ENCODE assay signal across 15 cellular contexts in the genomic region with DNA sequence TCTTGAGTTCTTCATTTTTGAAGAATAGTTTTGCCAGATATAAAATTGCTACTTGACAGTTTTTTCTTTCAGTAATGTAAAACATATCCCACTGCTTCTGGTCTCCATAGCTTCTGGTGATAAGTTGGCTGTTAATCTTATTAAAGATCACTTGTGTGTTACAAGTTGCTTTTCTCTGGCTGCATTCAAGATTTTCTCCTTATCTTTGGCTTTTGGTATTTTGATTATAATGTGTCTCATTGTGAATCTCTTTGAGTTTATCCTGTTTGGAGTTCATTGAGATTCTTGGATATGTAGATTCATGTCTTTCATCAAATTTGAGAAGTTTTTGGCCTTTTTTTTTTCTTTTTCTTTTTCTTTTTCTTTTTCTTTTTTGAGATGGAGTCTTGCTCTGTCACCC. TPM values are rescaled to one million over a fixed set of nuclear protein-coding genes. Genes with fewer than 3 reads are reported as not detected.
DNase-seq lines count a peak whose midpoint lies in the region; ATAC-seq, FAIRE-seq and TF ChIP-seq lines count a peak whose summit lies in the region.
"Had no signal": no experiment of that assay in that cellular context is flagged by ENCODE, and none has a peak within 500 bp of the region (broad histone marks: within the 10 kb centered on the region; RNA-seq: fewer than 3 reads in every experiment).

No MANE protein-coding gene starts in this region.

- H3K4me2 ChIP-seq in HepG2 (ENCODE audit: low read depth, low read length), result no peak overlapping the region
- H3K4me2 ChIP-seq in K562 (ENCODE audit: insufficient read depth, low read length), result no peak overlapping the region

- BruUV-seq in HepG2 (replicated peaks; lab: Mats Ljungman, UMichigan) (no TSS peak), K562 (replicated peaks; lab: Mats Ljungman, UMichigan) (no TSS peak)

- H2AFZ ChIP-seq in HepG2 (ENCODE audit: low read length) (no peak overlapping the region), K562 (ENCODE audit: low read depth, low read length) (no peak overlapping the region)
- H2AFZ ChIP-seq: GM23248 had no signal

- no peak overlapping the region for H3K9ac ChIP-seq in HepG2 (ENCODE audit: insufficient read depth, low read depth, low read length)
- H3K9ac ChIP-seq in K562 (ENCODE audit: insufficient read depth in 1 of 2, low read depth in 2 of 2, low read length in 2 of 2), result no peak overlapping the region
- H3K9ac ChIP-seq: GM23248 had no signal

- no peaks in the 10 kb centered on the region for H3K36me3 ChIP-seq in HepG2 (replicated peaks in 1 of 2; ENCODE audit: control insufficient read depth in 1 of 2, insufficient read depth in 2 of 2, low read length in 2 of 2)
- no peaks in the 10 kb centered on the region for H3K36me3 ChIP-seq in right lobe of liver
- no peaks in the 10 kb centered on the region for H3K36me3 ChIP-seq in K562 (ENCODE audit: control insufficient read depth, insufficient read depth, low read length)

- no peak for TF ChIP-seq CTCF in HepG2 (CRISPR knock-in tag; IDR thresholded peaks at IDR 0.05)
- TF ChIP-seq CTCF in right lobe of liver (IDR thresholded peaks at IDR 0.05), result no peak
- TF ChIP-seq CTCF in K562 (IDR thresholded peaks at IDR 0.05 in 2 of 3, conservative IDR thresholded peaks at IDR 0.05 in 1 of 3; ENCODE audit: insufficient read depth in 2 of 3, low read depth in 1 of 3, low read length in 3 of 3), result no peak

- H3K9me3 ChIP-seq in HepG2 (ENCODE audit: low read length), result peaks cover 26% of the 10 kb centered on the region
- peaks cover 0 to 8% (median 1%) of the 10 kb centered on the region in 4 donors for H3K9me3 ChIP-seq in right lobe of liver
- peaks cover 4% of the 10 kb centered on the region; the same call in 1 of the 2 replicates for H3K9me3 ChIP-seq in K562 (replicated peaks; ENCODE audit: control insufficient read depth, insufficient read depth, low read depth, low read length)

- H3K27ac ChIP-seq in HepG2 (ENCODE audit: extremely low read length, insufficient read depth, low read length), result no peak overlapping the region
- H3K27ac ChIP-seq in right lobe of liver, result no peak overlapping the region
- H3K27ac ChIP-seq in K562 (ENCODE audit: extremely low read depth, low read depth, low read length), result no peak overlapping the region
- H3K27ac ChIP-seq: 22Rv1, GM23248 had no signal

- H3K4me1 ChIP-seq in HepG2 (ENCODE audit: insufficient read depth, low read length), result no peaks in the 10 kb centered on the region
- no peaks in the 10 kb centered on the region for H3K4me1 ChIP-seq in right lobe of liver
- no peaks in the 10 kb centered on the region for H3K4me1 ChIP-seq in K562 (replicated peaks in 1 of 2; ENCODE audit: control insufficient read depth in 2 of 2, insufficient read depth in 2 of 2, low read length in 2 of 2)

- H3K4me3 ChIP-seq in HepG2 (replicated peaks in 1 of 3; ENCODE audit: insufficient read depth in 1 of 3, low read depth in 2 of 3, low read length in 3 of 3) (no peak overlapping the region), right lobe of liver (no peak overlapping the region), K562 (no peak overlapping the region)
- H3K4me3 ChIP-seq: GM23248 had no signal

- in situ Hi-C loops in HepG2 (cut with HindIII; ENCODE audit: extremely low pct_ligation_motif_present, low pct_unique_long_range_greater_than_20kb), result no loop called here
- in situ Hi-C loops in K562 (cut with MboI), result no loop called here

- FAIRE-seq in HepG2 (lab: Jason Lieb, UNC) (no peak), K562 (lab: Jason Lieb, UNC) (no peak)
- FAIRE-seq: H54 had no signal

- H3K79me2 ChIP-seq in HepG2 (ENCODE audit: insufficient read depth, low read length), result no peaks in the 10 kb centered on the region
- H3K79me2 ChIP-seq in K562 (ENCODE audit: control insufficient read depth, insufficient read depth, low read length), result no peaks in the 10 kb centered on the region

- DNase-seq in DMS53 (lab: John Stamatoyannopoulos, UW), result peak; percentile 42
- no peak for DNase-seq in DMS53 treated with DMSO at 0.1 percent for 48 hours (lab: John Stamatoyannopoulos, UW; ENCODE audit: unreplicated experiment)
- no peak for DNase-seq in HepG2 (ENCODE audit: low spot score)
- DNase-seq in right lobe of liver, result no peak
- no peak for DNase-seq in K562 (ENCODE audit: extremely low read depth in 1 of 4, low spot score in 3 of 4)
- no peak for DNase-seq in activated CD4-positive, alpha-beta T cell treated with anti-CD3 and anti-CD28 coated beads, Interleukin-2, amount 50 U/mL, for 1 hour
- DNase-seq: CD8-positive, alpha-beta T cell; COR-L47; DMS153; GF-D8; GM23248 had no signal

- intact Hi-C loops in HepG2 (cut with micrococcal nuclease; ENCODE audit: unreplicated experiment), result no loop called here
- intact Hi-C loops in right lobe of liver (cut with DNase I), result no loop called here
- intact Hi-C loops in K562 (cut with micrococcal nuclease), result no loop called here

- TF ChIP-seq RAD21 in HepG2 (CRISPR knock-in tag; IDR thresholded peaks at IDR 0.05) (no peak), K562 (CRISPR knock-in tag; conservative IDR thresholded peaks at IDR 0.05 in 1 of 2, IDR thresholded peaks at IDR 0.05 in 1 of 2) (no peak)

- H3K27me3 ChIP-seq in HepG2 (ENCODE audit: control insufficient read depth in 1 of 2, insufficient read depth in 2 of 2, low read length in 2 of 2) (no peaks in the 10 kb centered on the region), right lobe of liver (no peaks in the 10 kb centered on the region), K562 (ENCODE audit: control insufficient read depth in 2 of 2, insufficient read depth in 2 of 2, low read length in 2 of 2) (no peaks in the 10 kb centered on the region)

- TF ChIP-seq POLR2A in HepG2 (IDR thresholded peaks at IDR 0.05; ENCODE audit: insufficient read depth in 1 of 2, low read depth in 2 of 2, low read length in 2 of 2) (no peak), right lobe of liver (IDR thresholded peaks at IDR 0.05) (no peak), K562 (conservative IDR thresholded peaks at IDR 0.05) (no peak)

- POLR2A ChIA-PET in HepG2 (lab: Yijun Ruan, JAX) (no interaction called here), K562 (lab: Yijun Ruan, JAX) (no interaction called here)

- ATAC-seq in HepG2 (no peak), right lobe of liver (no peak), K562 (no peak), GM19351 (IDR thresholded peaks at IDR 0.05; ENCODE audit: unreplicated experiment) (no peak), HG02852 (IDR thresholded peaks at IDR 0.05; ENCODE audit: unreplicated experiment) (no peak)
- ATAC-seq: CD8-positive, alpha-beta T cell had no signal

- CTCF ChIA-PET in HepG2 (lab: Yijun Ruan, JAX; ENCODE audit: low intra/inter-chr PET ratio, low total read pairs) (no interaction called here), K562 (lab: Yijun Ruan, JAX; ENCODE audit: low intra/inter-chr PET ratio) (no interaction called here)

- H3K9me1 ChIP-seq in K562 (ENCODE audit: control insufficient read depth, insufficient read depth, low read length), result no peaks in the 10 kb centered on the region

- H4K20me1 ChIP-seq in HepG2 (ENCODE audit: insufficient read depth, low read length) (no peaks in the 10 kb centered on the region), K562 (replicated peaks; ENCODE audit: control insufficient read depth, insufficient read depth, low read length) (no peaks in the 10 kb centered on the region)

- TF ChIP-seq EP300 in HepG2 (IDR thresholded peaks at IDR 0.05; ENCODE audit: low read depth in 2 of 2, low read length in 2 of 2) (no peak), HepG2 (CRISPR knock-in tag; IDR thresholded peaks at IDR 0.05; ENCODE audit: borderline replicate concordance) (no peak), K562 (IDR thresholded peaks at IDR 0.05; ENCODE audit: low read length) (no peak)

RNA-seq across cellular contexts. Expression of a gene that starts 20.2 kb away (rescaled TPM):
- 25.5 and 28.6 TPM in 2 replicates for total RNA-seq in HepG2 (2016; rRNA removed; fragmentation: Illumina TruSeq; extraction: Trizol)
- total RNA-seq in HepG2 (2016; cell fraction: cytosol; rRNA removed; fragmentation: Illumina TruSeq; extraction: Trizol; ENCODE audit: low read depth), result 2.3 TPM in 2 replicates
- total RNA-seq in HepG2 (2016; cell fraction: insoluble cytoplasmic fraction; rRNA removed; fragmentation: Illumina TruSeq; extraction: Trizol), result 23.8 and 24.2 TPM in 2 replicates
- 11.9 and 13.0 TPM in 2 replicates for total RNA-seq in HepG2 (2016; cell fraction: membrane; rRNA removed; fragmentation: Illumina TruSeq; extraction: Trizol)
- 17.1 and 18.2 TPM in 2 replicates for total RNA-seq in HepG2 (2016; cell fraction: nucleus; rRNA removed; fragmentation: Illumina TruSeq; extraction: Trizol)
- polyA plus RNA-seq in HepG2 (2011; rRNA removed), result 9.9 and 10.8 TPM in 2 replicates
- polyA plus RNA-seq in HepG2 (2011; cell fraction: cytosol; rRNA removed), result 8.0 and 8.3 TPM in 2 replicates
- 12.3 and 13.9 TPM in 2 replicates for polyA plus RNA-seq in HepG2 (2011; cell fraction: nucleus; rRNA removed)
- 15.1 and 15.4 TPM in 2 replicates for polyA plus RNA-seq in HepG2 (2012)
- 0.66 and 0.67 TPM in 2 replicates for polyA plus RNA-seq in HepG2 (2016; cell fraction: cytosol; fragmentation: Illumina TruSeq; extraction: Trizol; ENCODE audit: low read depth)
- polyA plus RNA-seq in HepG2 (2016; cell fraction: insoluble cytoplasmic fraction; fragmentation: Illumina TruSeq; extraction: Trizol; ENCODE audit: low read depth), result 17.6 and 18.3 TPM in 2 replicates
- 4.1 and 4.5 TPM in 2 replicates for polyA plus RNA-seq in HepG2 (2016; cell fraction: membrane; fragmentation: Illumina TruSeq; extraction: Trizol; ENCODE audit: low read depth)
- 21.2 and 21.4 TPM in 2 replicates for polyA plus RNA-seq in HepG2 (2016; cell fraction: nucleus; fragmentation: Illumina TruSeq; extraction: Trizol; ENCODE audit: insufficient read depth, low read depth)
- polyA minus RNA-seq in HepG2 (2011; rRNA and poly(A)+ RNA removed; ENCODE audit: low replicate concordance), result 36.7 and 42.7 TPM in 2 replicates
- polyA minus RNA-seq in HepG2 (2011; cell fraction: cytosol; rRNA and poly(A)+ RNA removed), result 14.4 and 15.4 TPM in 2 replicates
- 32.1 and 32.2 TPM in 2 replicates for polyA minus RNA-seq in HepG2 (2011; cell fraction: nucleus; rRNA and poly(A)+ RNA removed)
- 1 to 10 TPM; 4.4 to 9.9 (median 7.7) TPM for total RNA-seq in right lobe of liver
- total RNA-seq in K562 (2011; cell fraction: chromatin; rRNA removed; ENCODE audit: low replicate concordance), result 21.1 and 36.1 TPM in 2 replicates
- total RNA-seq in K562 (2011; cell fraction: nucleolus; rRNA removed), result 11.2 and 12.2 TPM in 2 replicates
- 18.3 and 23.2 TPM in 2 replicates for total RNA-seq in K562 (2011; cell fraction: nucleoplasm; rRNA removed)
- 14.8 and 16.0 TPM in 2 replicates for total RNA-seq in K562 (2014; rRNA removed)
- total RNA-seq in K562 (2014; rRNA removed; fragmentation: Illumina TruSeq; extraction: Trizol), result 16.0 and 17.6 TPM in 2 replicates
- 17.3 and 17.7 TPM in 2 replicates for total RNA-seq in K562 (2015; rRNA removed; fragmentation: Illumina TruSeq; extraction: Trizol)
- 22.9 and 24.3 TPM in 2 replicates for total RNA-seq in K562 (2021)
- polyA plus RNA-seq in K562 (2011; rRNA removed), result 11.8 and 18.6 TPM in 2 replicates
- 9.2 and 11.9 TPM in 2 replicates for polyA plus RNA-seq in K562 (2011; cell fraction: cytosol; rRNA removed)
- 10.0 and 14.9 TPM in 2 replicates for polyA plus RNA-seq in K562 (2011; cell fraction: nucleus; rRNA removed)
- 12.6 and 13.8 TPM in 2 replicates for polyA plus RNA-seq in K562 (2012)
- 17.8 and 19.7 TPM in 2 replicates for polyA plus RNA-seq in K562 (2014; fragmentation: Illumina TruSeq; extraction: Trizol)
- polyA plus RNA-seq in K562 (2014; fragmentation: Nextera tagmentation; extraction: Ambion mirVana), result 10 to 100 TPM in 1 of 2 experiments, 1 to 10 TPM in 1; 5.8 to 11.5 TPM
- 13.2 and 14.1 TPM in 2 replicates for polyA plus RNA-seq in K562 (2014; rRNA removed)
- polyA minus RNA-seq in K562 (2011; rRNA and poly(A)+ RNA removed), result 20.9 and 22.0 TPM in 2 replicates
- 13.3 and 14.4 TPM in 2 replicates for polyA minus RNA-seq in K562 (2011; cell fraction: cytosol; rRNA and poly(A)+ RNA removed)
- 8.2 and 12.1 TPM in 2 replicates for polyA minus RNA-seq in K562 (2011; cell fraction: nucleus; rRNA and poly(A)+ RNA removed)

RNA-seq across cellular contexts. Expression of a gene that starts 54.6 kb away (rescaled TPM):
- total RNA-seq in HepG2 (2016; rRNA removed; fragmentation: Illumina TruSeq; extraction: Trizol), result 42.2 and 42.4 TPM in 2 replicates
- total RNA-seq in HepG2 (2016; cell fraction: cytosol; rRNA removed; fragmentation: Illumina TruSeq; extraction: Trizol; ENCODE audit: low read depth), result 13.9 and 16.9 TPM in 2 replicates
- total RNA-seq in HepG2 (2016; cell fraction: insoluble cytoplasmic fraction; rRNA removed; fragmentation: Illumina TruSeq; extraction: Trizol), result 43.3 and 44.9 TPM in 2 replicates
- total RNA-seq in HepG2 (2016; cell fraction: membrane; rRNA removed; fragmentation: Illumina TruSeq; extraction: Trizol), result 22.2 and 22.8 TPM in 2 replicates
- 31.4 and 38.8 TPM in 2 replicates for total RNA-seq in HepG2 (2016; cell fraction: nucleus; rRNA removed; fragmentation: Illumina TruSeq; extraction: Trizol)
- 29.7 and 31.7 TPM in 2 replicates for polyA plus RNA-seq in HepG2 (2011; rRNA removed)
- polyA plus RNA-seq in HepG2 (2011; cell fraction: cytosol; rRNA removed), result 22.0 and 22.4 TPM in 2 replicates
- 40.3 and 51.2 TPM in 2 replicates for polyA plus RNA-seq in HepG2 (2011; cell fraction: nucleus; rRNA removed)
- 21.5 and 24.8 TPM in 2 replicates for polyA plus RNA-seq in HepG2 (2012)
- 13.2 and 15.2 TPM in 2 replicates for polyA plus RNA-seq in HepG2 (2016; cell fraction: cytosol; fragmentation: Illumina TruSeq; extraction: Trizol; ENCODE audit: low read depth)
- 42.0 and 44.0 TPM in 2 replicates for polyA plus RNA-seq in HepG2 (2016; cell fraction: insoluble cytoplasmic fraction; fragmentation: Illumina TruSeq; extraction: Trizol; ENCODE audit: low read depth)
- polyA plus RNA-seq in HepG2 (2016; cell fraction: membrane; fragmentation: Illumina TruSeq; extraction: Trizol; ENCODE audit: low read depth), result 18.4 and 18.9 TPM in 2 replicates
- 40.6 and 48.1 TPM in 2 replicates for polyA plus RNA-seq in HepG2 (2016; cell fraction: nucleus; fragmentation: Illumina TruSeq; extraction: Trizol; ENCODE audit: insufficient read depth, low read depth)
- polyA minus RNA-seq in HepG2 (2011; rRNA and poly(A)+ RNA removed; ENCODE audit: low replicate concordance), result 21.7 and 27.6 TPM in 2 replicates
- polyA minus RNA-seq in HepG2 (2011; cell fraction: cytosol; rRNA and poly(A)+ RNA removed), result 9.1 and 9.3 TPM in 2 replicates
- 71.3 and 80.8 TPM in 2 replicates for polyA minus RNA-seq in HepG2 (2011; cell fraction: nucleus; rRNA and poly(A)+ RNA removed)
- 10 to 100 TPM; 12.3 to 36.6 (median 18.8) TPM for total RNA-seq in right lobe of liver
- 107 and 110 TPM in 2 replicates for total RNA-seq in K562 (2011; cell fraction: chromatin; rRNA removed; ENCODE audit: low replicate concordance)
- total RNA-seq in K562 (2011; cell fraction: nucleolus; rRNA removed), result 70.8 and 75.5 TPM in 2 replicates
- 104 and 112 TPM in 2 replicates for total RNA-seq in K562 (2011; cell fraction: nucleoplasm; rRNA removed)
- total RNA-seq in K562 (2014; rRNA removed), result 36.7 and 38.9 TPM in 2 replicates
- 21.1 and 24.5 TPM in 2 replicates for total RNA-seq in K562 (2014; rRNA removed; fragmentation: Illumina TruSeq; extraction: Trizol)
- total RNA-seq in K562 (2015; rRNA removed; fragmentation: Illumina TruSeq; extraction: Trizol), result 25.8 and 26.7 TPM in 2 replicates
- 28.4 and 28.8 TPM in 2 replicates for total RNA-seq in K562 (2021)
- 24.7 and 28.7 TPM in 2 replicates for polyA plus RNA-seq in K562 (2011; rRNA removed)
- 17.9 and 18.9 TPM in 2 replicates for polyA plus RNA-seq in K562 (2011; cell fraction: cytosol; rRNA removed)
- polyA plus RNA-seq in K562 (2011; cell fraction: nucleus; rRNA removed), result 66.2 and 70.5 TPM in 2 replicates
- polyA plus RNA-seq in K562 (2012), result 17.3 and 24.4 TPM in 2 replicates
- 26.0 and 28.2 TPM in 2 replicates for polyA plus RNA-seq in K562 (2014; fragmentation: Illumina TruSeq; extraction: Trizol)
- 1 to 10 TPM; 3.4 to 4.8 TPM for polyA plus RNA-seq in K562 (2014; fragmentation: Nextera tagmentation; extraction: Ambion mirVana)
- 36.1 and 41.9 TPM in 2 replicates for polyA plus RNA-seq in K562 (2014; rRNA removed)
- 25.6 and 29.4 TPM in 2 replicates for polyA minus RNA-seq in K562 (2011; rRNA and poly(A)+ RNA removed)
- 6.5 and 7.3 TPM in 2 replicates for polyA minus RNA-seq in K562 (2011; cell fraction: cytosol; rRNA and poly(A)+ RNA removed)
- 46.0 and 59.9 TPM in 2 replicates for polyA minus RNA-seq in K562 (2011; cell fraction: nucleus; rRNA and poly(A)+ RNA removed)
